Comparison of ENCODE assay signal across 1 cellular context in genomic region chr10:96918214-96919002, GRCh38.
TF ChIP-seq lines count a peak whose summit lies in the region.

No MANE protein-coding gene starts in this region.

TF ChIP-seq in GM12878, 131 proteins besides CTCF, POLR2A, EP300 and RAD21:
- no peak for TF ChIP-seq CHD1 (IDR thresholded peaks at IDR 0.05; ENCODE audit: low read depth, low read length)
- peak; percentile 46; the same call in 1 of the 2 replicates for TF ChIP-seq PKNOX1 (IDR thresholded peaks at IDR 0.05)
- TF ChIP-seq SMC3 (IDR thresholded peaks at IDR 0.05; ENCODE audit: borderline replicate concordance, low read length), result no peak
- no peak for TF ChIP-seq DPF2 (IDR thresholded peaks at IDR 0.05)
